9 cellular contexts compared by ENCODE assay signal in the genomic region with DNA sequence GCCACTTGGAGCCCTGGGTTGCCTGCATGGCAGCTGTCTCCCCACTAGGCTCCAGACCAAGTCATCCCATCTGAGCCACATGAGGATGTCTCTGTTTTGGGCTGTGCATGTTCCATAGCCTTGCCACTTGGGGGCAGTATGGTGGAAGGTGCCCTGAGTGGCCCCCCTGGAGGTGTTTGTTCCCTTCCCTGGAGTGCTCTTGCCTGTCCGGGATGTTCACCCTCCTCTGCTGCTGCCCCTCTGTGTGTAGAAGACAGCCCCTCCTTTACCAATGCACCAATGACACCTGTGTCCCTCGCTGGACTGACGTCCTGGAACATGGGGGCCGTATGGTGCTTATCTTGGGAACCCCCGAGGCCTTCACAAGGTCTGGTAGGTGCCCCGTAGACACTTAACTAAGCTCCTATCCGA.
DNase-seq lines count a peak whose midpoint lies in the region; ATAC-seq, FAIRE-seq and TF ChIP-seq lines count a peak whose summit lies in the region.
"Had no signal": no experiment of that assay in that cellular context is flagged by ENCODE, and none has a peak within 500 bp of the region (broad histone marks: within the 10 kb centered on the region; RNA-seq: fewer than 3 reads in every experiment).

No MANE protein-coding gene starts in this region.

- H3K79me2 ChIP-seq in MM.1S (ENCODE audit: low read length) = no peaks in the 10 kb centered on the region

- no peak overlapping the region for H4K8ac ChIP-seq in mesenchymal stem cell (ENCODE audit: low read length)

- H2BK120ac ChIP-seq in mesenchymal stem cell (ENCODE audit: low read depth, low read length) = no peak overlapping the region

- ATAC-seq in HG02623 (IDR thresholded peaks at IDR 0.05; ENCODE audit: unreplicated experiment) = no peak

- no peak overlapping the region for H3K14ac ChIP-seq in mesenchymal stem cell (ENCODE audit: low read length in 2 of 2)

- no peak overlapping the region for H3K27ac ChIP-seq in MM.1S (ENCODE audit: low read length)
- no peak overlapping the region for H3K27ac ChIP-seq in substantia nigra (ENCODE audit: low read depth, low read length, poor library complexity, severe bottlenecking)
- H3K27ac ChIP-seq in mesenchymal stem cell (ENCODE audit: low read length, poor library complexity, severe bottlenecking) = no peak overlapping the region

- no peak overlapping the region for H3K4ac ChIP-seq in mesenchymal stem cell (ENCODE audit: low read depth in 1 of 2, low read length in 2 of 2)

- no peak overlapping the region for H2BK15ac ChIP-seq in mesenchymal stem cell (ENCODE audit: low read depth, poor library complexity, severe bottlenecking)

- H3K9me2 ChIP-seq in MM.1S (replicated peaks; ENCODE audit: insufficient read depth, low read length) = no peaks in the 10 kb centered on the region

- H3K79me1 ChIP-seq in mesenchymal stem cell (replicated peaks; ENCODE audit: low read length, poor library complexity, severe bottlenecking) = no peaks in the 10 kb centered on the region

- H3K23ac ChIP-seq in mesenchymal stem cell (ENCODE audit: low read length in 2 of 2) = no peak overlapping the region

- TF ChIP-seq CTCF in MM.1S (IDR thresholded peaks at IDR 0.05; ENCODE audit: low read length) = peak; percentile 22
- TF ChIP-seq CTCF in fibroblast of pulmonary artery (IDR thresholded peaks at IDR 0.05; ENCODE audit: low read length, missing control alignments) = peak; percentile 28

- H3K4me2 ChIP-seq in MM.1S (ENCODE audit: low read depth, low read length) (no peak overlapping the region), mesenchymal stem cell (ENCODE audit: low read length, poor library complexity, severe bottlenecking) (no peak overlapping the region)

- TF ChIP-seq POLR2A in GM12891 (IDR thresholded peaks at IDR 0.05; ENCODE audit: low read depth, low read length) = no peak

- no peak overlapping the region for H2BK5ac ChIP-seq in mesenchymal stem cell (ENCODE audit: low read depth, low read length, poor library complexity, severe bottlenecking)

- no peak overlapping the region for H2AFZ ChIP-seq in MM.1S (ENCODE audit: low read length)
- H2AFZ ChIP-seq in mesenchymal stem cell (ENCODE audit: low read depth, low read length) = no peak overlapping the region

- H3F3A ChIP-seq in MM.1S (ENCODE audit: insufficient read depth, low read length) = no peaks in the 10 kb centered on the region

- no peak overlapping the region for H4K91ac ChIP-seq in mesenchymal stem cell (ENCODE audit: low read length)

- FAIRE-seq in GM12891 (lab: Jason Lieb, UNC) = no peak
- FAIRE-seq: TTC549 had no signal

- H3K4me3 ChIP-seq in MM.1S (ENCODE audit: low read length) (no peak overlapping the region), fibroblast of pulmonary artery (replicated peaks; ENCODE audit: low read depth, low read length) (no peak overlapping the region), mesenchymal stem cell (ENCODE audit: insufficient read depth in 1 of 2, low read depth in 1 of 2, low read length in 2 of 2) (no peak overlapping the region)

- H4K20me1 ChIP-seq in MM.1S (ENCODE audit: insufficient read depth, low read length) = no peaks in the 10 kb centered on the region

- H3K9ac ChIP-seq in MM.1S (ENCODE audit: low read length) (no peak overlapping the region), mesenchymal stem cell (ENCODE audit: low read length) (no peak overlapping the region)

- no peak overlapping the region for H2AK5ac ChIP-seq in mesenchymal stem cell (ENCODE audit: low read length, severe bottlenecking)

- no peak overlapping the region for H3K18ac ChIP-seq in mesenchymal stem cell (ENCODE audit: low read depth in 1 of 2, low read length in 2 of 2)

- intact Hi-C loops in posterior cingulate gyrus (cut with DNase I) = no loop called here

- H3K9me3 ChIP-seq in MM.1S (replicated peaks; ENCODE audit: insufficient read depth, low read length) (no peaks in the 10 kb centered on the region), mesenchymal stem cell (ENCODE audit: control insufficient read depth, low read length) (no peaks in the 10 kb centered on the region)

- H3K36me3 ChIP-seq in MM.1S (replicated peaks; ENCODE audit: insufficient read depth, low read length) (no peaks in the 10 kb centered on the region), mesenchymal stem cell (ENCODE audit: control insufficient read depth in 1 of 2, insufficient read depth in 2 of 2, low read depth in 1 of 2, low read length in 2 of 2) (peaks cover 11 to 12% of the 10 kb centered on the region in 2 experiments)

- no peak overlapping the region for H2BK12ac ChIP-seq in mesenchymal stem cell (ENCODE audit: low read length in 2 of 2)

- H3K27me3 ChIP-seq in MM.1S (replicated peaks; ENCODE audit: insufficient read depth, low read length) = no peaks in the 10 kb centered on the region
- no peaks in the 10 kb centered on the region for H3K27me3 ChIP-seq in mesenchymal stem cell (ENCODE audit: control insufficient read depth in 1 of 2, insufficient read depth in 1 of 2, low read length in 2 of 2)

- peak; percentile 47 for DNase-seq in AG08396 (ENCODE audit: low spot score)
- DNase-seq in GM12891 (ENCODE audit: insufficient read length, low spot score) = peak; percentile 44
- no peak for DNase-seq in MM.1S
- DNase-seq in fibroblast of pulmonary artery (ENCODE audit: low read depth) = no peak
- DNase-seq in posterior cingulate gyrus = no peak
- no peak for DNase-seq in substantia nigra (lab: John Stamatoyannopoulos, UW)
- DNase-seq in mesenchymal stem cell = no peak

- 93% methylated on average over 7 of the region's 7 CpGs for WGBS in mesenchymal stem cell

- H3K4me1 ChIP-seq in MM.1S (ENCODE audit: low read length) = no peaks in the 10 kb centered on the region
- no peaks in the 10 kb centered on the region for H3K4me1 ChIP-seq in mesenchymal stem cell (ENCODE audit: control insufficient read depth, insufficient read depth, low read depth, low read length)

TF ChIP-seq in GM12891, 5 proteins besides CTCF, POLR2A, EP300 and RAD21:
- TF ChIP-seq POU2F2 (IDR thresholded peaks at IDR 0.05; ENCODE audit: low read depth, low read length) (no peak), TAF1 (IDR thresholded peaks at IDR 0.05; ENCODE audit: low read depth, low read length) (no peak), SPI1 (IDR thresholded peaks at IDR 0.05; ENCODE audit: low read depth, low read length) (no peak), POLR2AphosphoS5 (IDR thresholded peaks at IDR 0.05; ENCODE audit: low read depth, low read length) (no peak), PAX5 (IDR thresholded peaks at IDR 0.05; ENCODE audit: insufficient read depth, low read length, severe bottlenecking) (no peak)

Comparison
In these comparisons a context has a peak if more than half of its experiments do, and no peak if none do; other contexts are left out.
1. DNase-seq: peak in AG08396 (single experiment) and GM12891 (single experiment); none in MM.1S (single experiment), fibroblast of pulmonary artery (single experiment), posterior cingulate gyrus (0 of 10), substantia nigra (0 of 49) and mesenchymal stem cell (single experiment).